Comparison of ENCODE assay signal across 9 cellular contexts in genomic region chr10:123136221-123136805, GRCh38. TPM values are rescaled to one million over a fixed set of nuclear protein-coding genes. Genes with fewer than 3 reads are reported as not detected.
A peak's percentile ranks its signal among the peaks of the same experiment; 100 is the strongest.
DNase-seq lines count a peak whose midpoint lies in the region; ATAC-seq and TF ChIP-seq lines count a peak whose summit lies in the region.
"Had no signal": no experiment of that assay in that cellular context is flagged by ENCODE, and none has a peak within 500 bp of the region (broad histone marks: within the 10 kb centered on the region; RNA-seq: fewer than 3 reads in every experiment).

No MANE protein-coding gene starts in this region.

- no peaks in the 10 kb centered on the region for H3K9me3 ChIP-seq in tibial artery

- peaks cover 7 to 100% of the 10 kb centered on the region in 2 donors for H3K27me3 ChIP-seq in tibial artery

- H3K27ac ChIP-seq in tibial artery, result no peak overlapping the region
- H3K27ac ChIP-seq: SK-N-MC had no signal

- peaks cover 0 to 58% (median 44%) of the 10 kb centered on the region in 4 donors for H3K4me1 ChIP-seq in tibial artery

- peak overlapping the region; percentile 81 for H3K4me3 Mint-ChIP-seq in activated naive CD4-positive, alpha-beta T cell treated with anti-CD3 and anti-CD28 coated beads, Interleukin-2, amount 50 U/mL, for 24 hours
- H3K4me3 Mint-ChIP-seq in activated B cell treated with CpG ODN at 0.5 μM for 24 hours (peak overlapping the region; percentile 74), memory B cell (peak overlapping the region; percentile 50)

- POLR2A ChIA-PET in activated B cell treated with CpG ODN at 0.5 μM for 24 hours (lab: Charles Lee), result interaction anchor here (1.0 kb wide), 1 partner anchor 18 kb away, joined by 3 read pairs; the partner anchor contains the start of gene BUB3

- H3K4me3 ChIP-seq in tibial artery, result peak overlapping the region; percentile 36 to 48

- intact Hi-C loops in activated B cell treated with CpG ODN at 0.5 μM for 24 hours (cut with micrococcal nuclease), result no loop called here
- intact Hi-C loops in tibial artery (cut with DNase I; ENCODE audit: low total_unique reads), result no loop called here

- peaks cover 57% of the 10 kb centered on the region for H3K27me3 Mint-ChIP-seq in activated naive CD4-positive, alpha-beta T cell treated with anti-CD3 and anti-CD28 coated beads, Interleukin-2, amount 50 U/mL, for 24 hours
- peaks cover 63% of the 10 kb centered on the region for H3K27me3 Mint-ChIP-seq in activated B cell treated with CpG ODN at 0.5 μM for 24 hours
- peaks cover 21% of the 10 kb centered on the region for H3K27me3 Mint-ChIP-seq in memory B cell

- no peak for DNase-seq in activated naive CD4-positive, alpha-beta T cell treated with anti-CD3 and anti-CD28 coated beads, Interleukin-2, amount 50 U/mL, for 72 hours (ENCODE audit: low spot score in 2 of 2)
- no peak for DNase-seq in activated B cell treated with CpG ODN at 0.5 μM for 24 hours
- no peak for DNase-seq in memory B cell (ENCODE audit: low spot score in 2 of 2)
- no peak for DNase-seq in tibial artery
- no peak for DNase-seq in amniotic stem cell (lab: John Stamatoyannopoulos, UW)
- DNase-seq in stimulated activated naive CD4-positive, alpha-beta T cell treated with Interleukin-2 at 50 U/mL for 16 hours (lab: John Stamatoyannopoulos, UW), result no peak

- no peak for ATAC-seq in activated naive CD4-positive, alpha-beta T cell treated with anti-CD3 and anti-CD28 coated beads, Interleukin-2, amount 50 U/mL, for 72 hours
- ATAC-seq in activated B cell treated with CpG ODN at 0.5 μM for 24 hours (ENCODE audit: low read depth) (no peak), memory B cell (ENCODE audit: low read depth) (no peak), GM18520 (IDR thresholded peaks at IDR 0.05; ENCODE audit: unreplicated experiment) (no peak)

- no peaks in the 10 kb centered on the region for H3K36me3 Mint-ChIP-seq in activated naive CD4-positive, alpha-beta T cell treated with anti-CD3 and anti-CD28 coated beads, Interleukin-2, amount 50 U/mL, for 24 hours
- no peaks in the 10 kb centered on the region for H3K36me3 Mint-ChIP-seq in activated naive CD4-positive, alpha-beta T cell treated with anti-CD3 and anti-CD28 coated beads, Interleukin-2, amount 50 U/mL, for 72 hours
- H3K36me3 Mint-ChIP-seq in activated B cell treated with CpG ODN at 0.5 μM for 24 hours (ENCODE audit: low read depth) (peaks cover 1% of the 10 kb centered on the region), memory B cell (no peaks in the 10 kb centered on the region)

- no peak overlapping the region for H3K27ac Mint-ChIP-seq in activated naive CD4-positive, alpha-beta T cell treated with anti-CD3 and anti-CD28 coated beads, Interleukin-2, amount 50 U/mL, for 24 hours
- H3K27ac Mint-ChIP-seq in activated naive CD4-positive, alpha-beta T cell treated with anti-CD3 and anti-CD28 coated beads, Interleukin-2, amount 50 U/mL, for 72 hours, result no peak overlapping the region
- H3K27ac Mint-ChIP-seq in activated B cell treated with CpG ODN at 0.5 μM for 24 hours (no peak overlapping the region), memory B cell (peak overlapping the region; percentile 79)

- H3K36me3 ChIP-seq in tibial artery, result no peaks in the 10 kb centered on the region

- CTCF ChIA-PET in activated B cell treated with CpG ODN at 0.5 μM for 24 hours (lab: Charles Lee), result no interaction called here

- H3K9me3 Mint-ChIP-seq in activated naive CD4-positive, alpha-beta T cell treated with anti-CD3 and anti-CD28 coated beads, Interleukin-2, amount 50 U/mL, for 24 hours, result no peaks in the 10 kb centered on the region
- H3K9me3 Mint-ChIP-seq in activated naive CD4-positive, alpha-beta T cell treated with anti-CD3 and anti-CD28 coated beads, Interleukin-2, amount 50 U/mL, for 72 hours, result no peaks in the 10 kb centered on the region
- H3K9me3 Mint-ChIP-seq in activated B cell treated with CpG ODN at 0.5 μM for 24 hours, result no peaks in the 10 kb centered on the region
- H3K9me3 Mint-ChIP-seq in memory B cell, result no peaks in the 10 kb centered on the region

- peaks cover 47% of the 10 kb centered on the region for H3K4me1 Mint-ChIP-seq in activated naive CD4-positive, alpha-beta T cell treated with anti-CD3 and anti-CD28 coated beads, Interleukin-2, amount 50 U/mL, for 24 hours
- H3K4me1 Mint-ChIP-seq in activated B cell treated with CpG ODN at 0.5 μM for 24 hours (peaks cover 36% of the 10 kb centered on the region), memory B cell (peaks cover 8% of the 10 kb centered on the region)

- TF ChIP-seq CTCF in activated B cell treated with CpG ODN at 0.5 μM for 24 hours (IDR thresholded peaks at IDR 0.05) (no peak), tibial artery (IDR thresholded peaks at IDR 0.05) (no peak)

RNA-seq across cellular contexts. Expression of gene HMX3, which starts 0.5 kb away (rescaled TPM):
- under 1 TPM in 1 of 2 donors, not detected in 1; 0.20 TPM for total RNA-seq in activated naive CD4-positive, alpha-beta T cell treated with anti-CD3 and anti-CD28 coated beads, Interleukin-2, amount 50 U/mL, for 72 hours
- not detected in 2 replicates for total RNA-seq in activated B cell treated with CpG ODN at 0.5 μM for 24 hours

RNA-seq across cellular contexts. Expression of gene HMX2, which starts 11.6 kb away (rescaled TPM):
- total RNA-seq in activated naive CD4-positive, alpha-beta T cell treated with anti-CD3 and anti-CD28 coated beads, Interleukin-2, amount 50 U/mL, for 72 hours, result under 1 TPM; 0.18 to 0.60 TPM
- total RNA-seq in activated B cell treated with CpG ODN at 0.5 μM for 24 hours, result 0.13 TPM in 1 of 2 replicates, not detected in the other

RNA-seq across cellular contexts. Expression of gene BUB3, which starts 17.9 kb away (rescaled TPM):
- 100 to 1,000 TPM; 215 to 332 TPM for total RNA-seq in activated naive CD4-positive, alpha-beta T cell treated with anti-CD3 and anti-CD28 coated beads, Interleukin-2, amount 50 U/mL, for 72 hours
- total RNA-seq in activated B cell treated with CpG ODN at 0.5 μM for 24 hours, result 137 and 141 TPM in 2 replicates
